In the genomic region with DNA sequence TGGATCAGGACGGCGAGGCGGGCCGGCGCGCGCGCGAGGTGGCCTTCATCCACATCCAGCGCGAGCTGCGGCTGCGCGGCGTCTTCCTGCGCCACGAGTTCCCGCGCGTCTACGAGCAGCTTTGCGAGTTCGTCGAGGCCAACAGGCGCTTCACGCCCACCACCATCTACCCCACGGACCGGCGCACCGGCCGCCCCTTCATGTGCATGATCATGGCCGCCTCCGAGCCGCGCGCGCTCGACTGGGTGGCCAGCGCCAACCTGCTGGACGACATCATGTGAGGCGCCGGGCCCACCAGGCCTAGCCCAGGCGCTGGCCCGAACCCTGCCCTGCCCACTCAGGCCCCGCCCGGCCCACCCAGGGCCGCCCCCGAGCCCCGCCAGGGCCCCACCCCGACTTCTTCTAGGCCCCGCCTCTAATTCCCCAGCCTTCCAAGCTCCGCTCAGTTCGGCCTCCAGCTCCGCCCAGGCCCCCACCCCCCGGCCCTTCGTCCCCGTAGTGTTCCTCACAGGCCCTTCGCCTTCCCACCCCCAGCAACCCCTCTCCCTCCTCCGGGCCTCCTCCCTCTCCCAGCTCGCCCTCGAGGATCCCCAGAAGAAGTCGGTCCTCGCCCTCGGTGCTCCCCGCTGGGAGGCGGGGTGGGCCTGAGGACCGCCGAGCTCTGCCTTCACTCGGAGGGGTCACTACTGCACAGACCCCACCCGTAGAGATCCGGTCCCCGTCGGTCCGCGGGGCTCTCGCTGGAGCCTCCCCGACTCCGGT, we compare ENCODE assay signal across 1 cellular context.
TF ChIP-seq lines count a peak whose summit lies in the region.

No MANE protein-coding gene starts in this region.

TF ChIP-seq in IMR-90, 13 proteins besides CTCF, POLR2A, EP300 and RAD21:
- TF ChIP-seq BHLHE40 (IDR thresholded peaks at IDR 0.05; ENCODE audit: low read depth, low read length) = no peak
- TF ChIP-seq RCOR1 (IDR thresholded peaks at IDR 0.05; ENCODE audit: insufficient replicate concordance, low read length) = no peak
- peak; percentile 17; the same call in 1 of the 2 replicates for TF ChIP-seq MAZ (IDR thresholded peaks at IDR 0.05; ENCODE audit: borderline replicate concordance, low read depth, low read length)
- no peak for TF ChIP-seq NFE2L2 (IDR thresholded peaks at IDR 0.05; ENCODE audit: low read depth, low read length)
